In genomic region chr17:9098242-9098641, GRCh38 we compare ENCODE assay signal across 17 cellular contexts.
DNase-seq lines count a peak whose midpoint lies in the region; ATAC-seq and TF ChIP-seq lines count a peak whose summit lies in the region.
"Had no signal": no experiment of that assay in that cellular context is flagged by ENCODE, and none has a peak within 500 bp of the region (broad histone marks: within the 10 kb centered on the region; RNA-seq: fewer than 3 reads in every experiment).

No MANE protein-coding gene starts in this region.

- CTCF ChIA-PET in activated CD8-positive, alpha-beta T cell treated with anti-CD3 and anti-CD28 coated beads, Interleukin-2, amount 10 ng/mL, durations not matched to agents 7 days and 5 days (lab: Charles Lee) = no interaction called here

- H3K9me3 ChIP-seq in sigmoid colon (no peaks in the 10 kb centered on the region), breast epithelium (no peaks in the 10 kb centered on the region)

- H3K36me3 ChIP-seq in sigmoid colon (no peaks in the 10 kb centered on the region), breast epithelium (no peaks in the 10 kb centered on the region)
- H3K36me3 ChIP-seq: HAP-1 had no signal

- WGBS in sigmoid colon, 2 donors = 78 to 83% methylated on average over 4 of the region's 4 CpGs

- no peaks in the 10 kb centered on the region for H3K9me3 Mint-ChIP-seq in activated CD8-positive, alpha-beta T cell treated with anti-CD3 and anti-CD28 coated beads, Interleukin-2, amount 10 ng/mL, durations not matched to agents 7 days and 5 days (ENCODE audit: insufficient read depth)
- peaks cover 0 to 12% (median 0%) of the 10 kb centered on the region in 9 donors for H3K9me3 Mint-ChIP-seq in naive thymus-derived CD8-positive, alpha-beta T cell

- no peak overlapping the region for H3K27ac Mint-ChIP-seq in activated CD8-positive, alpha-beta T cell treated with anti-CD3 and anti-CD28 coated beads, Interleukin-2, amount 10 ng/mL, durations not matched to agents 7 days and 5 days
- no peak overlapping the region for H3K27ac Mint-ChIP-seq in naive thymus-derived CD8-positive, alpha-beta T cell
- H3K27ac Mint-ChIP-seq: CD4-positive, alpha-beta memory T cell; HFFc6 had no signal

- H3K27ac ChIP-seq in sigmoid colon = no peak overlapping the region
- no peak overlapping the region for H3K27ac ChIP-seq in breast epithelium

- H3K36me3 Mint-ChIP-seq in activated CD8-positive, alpha-beta T cell treated with anti-CD3 and anti-CD28 coated beads, Interleukin-2, amount 10 ng/mL, durations not matched to agents 7 days and 5 days (ENCODE audit: low read depth) = no peaks in the 10 kb centered on the region
- H3K36me3 Mint-ChIP-seq in naive thymus-derived CD8-positive, alpha-beta T cell = peaks cover 0 to 10% (median 4%) of the 10 kb centered on the region in 3 donors

- POLR2A ChIA-PET in activated CD8-positive, alpha-beta T cell treated with anti-CD3 and anti-CD28 coated beads, Interleukin-2, amount 10 ng/mL, durations not matched to agents 7 days and 5 days (lab: Charles Lee) = interaction anchor here (0.5 kb wide), 1 partner anchor 94 kb away, joined by 3 read pairs; no protein-coding TSS in a partner anchor
- POLR2A ChIA-PET in naive thymus-derived CD8-positive, alpha-beta T cell (lab: Charles Lee) = no interaction called here

- H3K4me3 Mint-ChIP-seq in activated CD8-positive, alpha-beta T cell treated with anti-CD3 and anti-CD28 coated beads, Interleukin-2, amount 10 ng/mL, durations not matched to agents 7 days and 5 days = no peak overlapping the region
- H3K4me3 Mint-ChIP-seq in naive thymus-derived CD8-positive, alpha-beta T cell = no peak overlapping the region
- H3K4me3 Mint-ChIP-seq: CD4-positive, alpha-beta memory T cell; HFFc6 had no signal

- ATAC-seq in activated CD8-positive, alpha-beta T cell treated with anti-CD3 and anti-CD28 coated beads, Interleukin-2, amount 10 ng/mL, durations not matched to agents 7 days and 5 days = no peak
- no peak for ATAC-seq in naive thymus-derived CD8-positive, alpha-beta T cell

- H3K4me1 ChIP-seq in sigmoid colon = peaks cover 0 to 6% (median 0%) of the 10 kb centered on the region in 4 donors
- no peaks in the 10 kb centered on the region for H3K4me1 ChIP-seq in breast epithelium
- H3K4me1 ChIP-seq: HAP-1 had no signal

- no peak for TF ChIP-seq POLR2A in sigmoid colon (IDR thresholded peaks at IDR 0.05)
- no peak for TF ChIP-seq POLR2A in breast epithelium (IDR thresholded peaks at IDR 0.05)

- H3K4me3 ChIP-seq in sigmoid colon (no peak overlapping the region), breast epithelium (no peak overlapping the region)
- H3K4me3 ChIP-seq: HAP-1 had no signal

- H3K27me3 ChIP-seq in sigmoid colon (no peaks in the 10 kb centered on the region), breast epithelium (no peaks in the 10 kb centered on the region)

- H3K4me1 Mint-ChIP-seq in activated CD8-positive, alpha-beta T cell treated with anti-CD3 and anti-CD28 coated beads, Interleukin-2, amount 10 ng/mL, durations not matched to agents 7 days and 5 days (ENCODE audit: low read depth) = no peaks in the 10 kb centered on the region
- no peaks in the 10 kb centered on the region for H3K4me1 Mint-ChIP-seq in naive thymus-derived CD8-positive, alpha-beta T cell
- H3K4me1 Mint-ChIP-seq: CD4-positive, alpha-beta memory T cell had no signal

- peak; percentile 21 for DNase-seq in activated effector memory CD4-positive, alpha-beta T cell treated with anti-CD3 and anti-CD28 coated beads, Interleukin-2, amount 50 U/mL, for 16 hours
- DNase-seq in activated effector memory CD4-positive, alpha-beta T cell treated with Interleukin-2 at 50 U/mL for 16 hours = no peak
- DNase-seq in NCI-H146 treated with DMSO at 0.1 percent for 48 hours (lab: John Stamatoyannopoulos, UW; ENCODE audit: unreplicated experiment) (peak; percentile 77), islet precursor cell (peak; percentile 78), sigmoid colon (peak; percentile 19), breast epithelium (ENCODE audit: low spot score in 2 of 2) (no peak)
- no peak for DNase-seq in activated CD8-positive, alpha-beta T cell treated with anti-CD3 and anti-CD28 coated beads, Interleukin-2, amount 10 ng/mL, durations not matched to agents 7 days and 5 days
- no peak for DNase-seq in naive thymus-derived CD8-positive, alpha-beta T cell
- DNase-seq: C1 segment of cervical spinal cord; Calu3; CD4-positive, alpha-beta memory T cell; COR-L47; DMS53; DMS79 treated with DMSO at 0.1 percent for 48 hours; GOT3; HFFc6 had no signal

- TF ChIP-seq EP300 in sigmoid colon (IDR thresholded peaks at IDR 0.05) = no peak

- intact Hi-C loops in sigmoid colon (cut with DNase I) (no loop called here), breast epithelium (cut with DNase I; ENCODE audit: low total_unique reads) (no loop called here)

- TF ChIP-seq CTCF in sigmoid colon (IDR thresholded peaks at IDR 0.05) (no peak), breast epithelium (IDR thresholded peaks at IDR 0.05) (no peak)

- H3K27me3 Mint-ChIP-seq in activated CD8-positive, alpha-beta T cell treated with anti-CD3 and anti-CD28 coated beads, Interleukin-2, amount 10 ng/mL, durations not matched to agents 7 days and 5 days (ENCODE audit: low read depth) = peaks cover 11% of the 10 kb centered on the region
- H3K27me3 Mint-ChIP-seq in naive thymus-derived CD8-positive, alpha-beta T cell = peaks cover 15 to 44% (median 16%) of the 10 kb centered on the region in 5 donors

Comparison
In these comparisons a context has a peak if more than half of its experiments do, and no peak if none do; other contexts are left out.
1. DNase-seq: peak in activated effector memory CD4-positive, alpha-beta T cell treated with anti-CD3 and anti-CD28 coated beads, Interleukin-2, amount 50 U/mL, for 16 hours (single experiment), NCI-H146 treated with DMSO at 0.1 percent for 48 hours (single experiment), islet precursor cell (single experiment) and sigmoid colon (single experiment); none in activated effector memory CD4-positive, alpha-beta T cell treated with Interleukin-2 at 50 U/mL for 16 hours (single experiment), activated CD8-positive, alpha-beta T cell treated with anti-CD3 and anti-CD28 coated beads, Interleukin-2, amount 10 ng/mL, durations not matched to agents 7 days and 5 days (single experiment), naive thymus-derived CD8-positive, alpha-beta T cell (0 of 10) and breast epithelium (0 of 2).